8 cellular contexts compared by ENCODE assay signal in the genomic region with DNA sequence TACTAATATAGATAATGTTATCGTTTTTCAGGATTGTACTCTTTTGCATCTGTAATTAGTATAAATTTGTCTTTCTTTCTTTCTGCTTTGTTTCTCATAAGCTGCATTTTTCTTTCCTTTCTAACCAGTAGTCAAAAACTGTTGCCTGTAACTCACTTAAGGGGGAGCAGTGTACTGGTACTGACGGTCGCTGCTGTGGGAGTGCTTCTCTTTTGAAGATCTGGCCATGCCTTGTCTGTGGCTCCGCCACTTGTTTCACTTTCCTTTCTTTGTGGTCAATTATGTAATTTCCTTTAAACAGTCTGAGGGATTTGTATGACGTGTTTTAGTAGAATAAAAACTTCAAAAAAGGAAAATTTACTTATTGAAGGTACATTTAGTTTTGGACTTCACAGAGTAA. TPM values are rescaled to one million over a fixed set of nuclear protein-coding genes. Genes with fewer than 3 reads are reported as not detected.
A peak's percentile ranks its signal among the peaks of the same experiment; 100 is the strongest.
DNase-seq lines count a peak whose midpoint lies in the region; ATAC-seq and TF ChIP-seq lines count a peak whose summit lies in the region.

No MANE protein-coding gene starts in this region.

- ATAC-seq in GM19328 (IDR thresholded peaks at IDR 0.05; ENCODE audit: unreplicated experiment) (peak; percentile 90), HG03460 (IDR thresholded peaks at IDR 0.05; ENCODE audit: unreplicated experiment) (peak; percentile 97)

- 33 to 44% methylated on average over 5 of the region's 5 CpGs for WGBS in esophagus squamous epithelium, 2 donors

- peaks cover 15% of the 10 kb centered on the region for H3K4me1 ChIP-seq in ACC112 (ENCODE audit: control insufficient read depth, insufficient read depth, low read length, unreplicated experiment)
- no peaks in the 10 kb centered on the region for H3K4me1 ChIP-seq in esophagus squamous epithelium

- H3K36me3 ChIP-seq in ACC112 (ENCODE audit: insufficient read depth, low read length), result peaks cover 67% of the 10 kb centered on the region
- H3K36me3 ChIP-seq in esophagus squamous epithelium, result peaks cover 16 to 100% (median 32%) of the 10 kb centered on the region in 3 donors

- H3K36me3 Mint-ChIP-seq in progenitor cell of endocrine pancreas (ENCODE audit: insufficient read depth), result peaks cover 32% of the 10 kb centered on the region

- no peak for TF ChIP-seq POLR2A in esophagus squamous epithelium (IDR thresholded peaks at IDR 0.05)

- peak overlapping the region; percentile 19 for H3K4me3 ChIP-seq in ACC112 (ENCODE audit: low read depth, low read length)
- no peak overlapping the region for H3K4me3 ChIP-seq in esophagus squamous epithelium

- H2AFZ ChIP-seq in ACC112 (ENCODE audit: low read length, unreplicated experiment), result no peak overlapping the region

- TF ChIP-seq CTCF in esophagus squamous epithelium (IDR thresholded peaks at IDR 0.05) (no peak), progenitor cell of endocrine pancreas (IDR thresholded peaks at IDR 0.05; ENCODE audit: unreplicated experiment) (no peak)

- no peaks in the 10 kb centered on the region for H3K4me1 Mint-ChIP-seq in progenitor cell of endocrine pancreas (ENCODE audit: low read depth)

- H3K4me3 Mint-ChIP-seq in progenitor cell of endocrine pancreas (ENCODE audit: low read depth), result no peak overlapping the region

- no peaks in the 10 kb centered on the region for H3K9me3 Mint-ChIP-seq in progenitor cell of endocrine pancreas (ENCODE audit: low read depth)

- peak; percentile 72 for DNase-seq in activated CD4-positive, alpha-beta T cell treated with anti-CD3 and anti-CD28 coated beads for 48 hours
- DNase-seq in esophagus squamous epithelium (lab: John Stamatoyannopoulos, UW), result peak; percentile 2
- DNase-seq in stimulated activated CD8-positive, alpha-beta memory T cell treated with anti-CD3 and anti-CD28 coated beads, Interleukin-12 subunit alpha, Interleukin-12 subunit beta, amount 100 ng/mL, for 1 hour (ENCODE audit: low read depth), result peak; percentile 61
- DNase-seq in progenitor cell of endocrine pancreas (ENCODE audit: low spot score, unreplicated experiment), result no peak
- DNase-seq in NCI-H1436 treated with DMSO at 0.1 percent for 48 hours (lab: John Stamatoyannopoulos, UW), result no peak

- H3K9me3 ChIP-seq in esophagus squamous epithelium, result no peaks in the 10 kb centered on the region

- H3K27me3 Mint-ChIP-seq in progenitor cell of endocrine pancreas, result no peaks in the 10 kb centered on the region

- no peak overlapping the region for H3K27ac Mint-ChIP-seq in progenitor cell of endocrine pancreas

- intact Hi-C loops in esophagus squamous epithelium (cut with DNase I), result no loop called here

- no peaks in the 10 kb centered on the region for H3K79me2 ChIP-seq in ACC112 (ENCODE audit: control insufficient read depth, insufficient read depth, low read length, unreplicated experiment)

- H3K27ac ChIP-seq in ACC112 (ENCODE audit: low read depth, low read length) (peak overlapping the region; percentile 73), esophagus squamous epithelium (peak overlapping the region in 1 of 4 donors; percentile 30)

- H3K27me3 ChIP-seq in ACC112 (ENCODE audit: insufficient read depth, low read length) (no peaks in the 10 kb centered on the region), esophagus squamous epithelium (no peaks in the 10 kb centered on the region)

RNA-seq across cellular contexts. Expression of gene MIA3, which starts 37.0 kb away (rescaled TPM):
- total RNA-seq in esophagus squamous epithelium (10 to 100 TPM; 17.5 to 40.4 (median 24.0) TPM), progenitor cell of endocrine pancreas (67.1 and 68.6 TPM in 2 replicates)

RNA-seq across cellular contexts. Expression of gene AIDA, which starts 57.4 kb away (rescaled TPM):
- total RNA-seq in esophagus squamous epithelium (10 to 100 TPM; 18.6 to 51.1 (median 31.7) TPM), progenitor cell of endocrine pancreas (57.8 and 62.3 TPM in 2 replicates)

RNA-seq across cellular contexts. Expression of gene BROX, which starts 57.5 kb away (rescaled TPM):
- total RNA-seq in esophagus squamous epithelium (10 to 100 TPM; 45.0 to 66.7 (median 49.8) TPM), progenitor cell of endocrine pancreas (27.5 and 28.0 TPM in 2 replicates)

Comparison
In these comparisons a context has a peak if more than half of its experiments do, and no peak if none do; other contexts are left out.
1. DNase-seq: peak in activated CD4-positive, alpha-beta T cell treated with anti-CD3 and anti-CD28 coated beads for 48 hours (single experiment), esophagus squamous epithelium (single experiment) and stimulated activated CD8-positive, alpha-beta memory T cell treated with anti-CD3 and anti-CD28 coated beads, Interleukin-12 subunit alpha, Interleukin-12 subunit beta, amount 100 ng/mL, for 1 hour (single experiment); none in progenitor cell of endocrine pancreas (single experiment) and NCI-H1436 treated with DMSO at 0.1 percent for 48 hours (single experiment).